In genomic region chr21:29078884-29079765, GRCh38 we compare ENCODE assay signal across 8 cellular contexts. TPM values are rescaled to one million over a fixed set of nuclear protein-coding genes. Genes with fewer than 3 reads are reported as not detected.
A peak's percentile ranks its signal among the peaks of the same experiment; 100 is the strongest.
DNase-seq lines count a peak whose midpoint lies in the region; ATAC-seq, FAIRE-seq and TF ChIP-seq lines count a peak whose summit lies in the region.

No MANE protein-coding gene starts in this region.

- H3K4me3 ChIP-seq in A673 (ENCODE audit: low read depth, low read length, poor library complexity, severe bottlenecking) (no peak overlapping the region), HepG2 (replicated peaks in 1 of 3; ENCODE audit: insufficient read depth in 1 of 3, low read depth in 2 of 3, low read length in 3 of 3) (no peak overlapping the region)

- no peaks in the 10 kb centered on the region for H3K36me3 ChIP-seq in A673 (ENCODE audit: insufficient read depth, low read length, poor library complexity, severe bottlenecking)
- H3K36me3 ChIP-seq in HepG2 (replicated peaks in 1 of 2; ENCODE audit: control insufficient read depth in 1 of 2, insufficient read depth in 2 of 2, low read length in 2 of 2) = no peaks in the 10 kb centered on the region

- no peak for TF ChIP-seq RAD21 in HepG2 (CRISPR knock-in tag; IDR thresholded peaks at IDR 0.05)

- no peak for TF ChIP-seq POLR2A in HepG2 (IDR thresholded peaks at IDR 0.05; ENCODE audit: insufficient read depth in 1 of 2, low read depth in 2 of 2, low read length in 2 of 2)

- H3K27me3 ChIP-seq in A673 (replicated peaks; ENCODE audit: insufficient read depth, low read depth, low read length, poor library complexity) (no peaks in the 10 kb centered on the region), HepG2 (ENCODE audit: control insufficient read depth in 1 of 2, insufficient read depth in 2 of 2, low read length in 2 of 2) (no peaks in the 10 kb centered on the region; a peak in 1 of 5 replicates)

- POLR2A ChIA-PET in A673 (lab: Charles Lee; ENCODE audit: low non-redundant PET) = no interaction called here
- POLR2A ChIA-PET in activated B cell treated with CpG ODN at 0.5 μM for 24 hours (lab: Charles Lee) = interaction anchor here (1.2 to 1.3 kb wide), 3 partner anchors 54 to 221 kb away, joined by 3 to 10 read pairs (median 5); partner anchors contain the start of gene USP16
- POLR2A ChIA-PET in HepG2 (lab: Yijun Ruan, JAX) = interaction anchor here (0.5 kb wide), 1 partner anchor 15 kb away, joined by 5 read pairs; no protein-coding TSS in a partner anchor

- in situ Hi-C loops in HepG2 (cut with HindIII; ENCODE audit: extremely low pct_ligation_motif_present, low pct_unique_long_range_greater_than_20kb) (loop anchor here (25.0 kb wide), 2 partner anchors 758 to 2008 kb away; no protein-coding TSS in a partner anchor), GM13977 (cut with MboI; ENCODE audit: low pct_unique_long_range_greater_than_20kb, low sequenced_read_pairs, unreplicated experiment) (no loop called here)

- no peaks in the 10 kb centered on the region for H3K36me3 Mint-ChIP-seq in activated B cell treated with CpG ODN at 0.5 μM for 24 hours (ENCODE audit: low read depth)

- no peak overlapping the region for H3K9ac ChIP-seq in HepG2 (ENCODE audit: insufficient read depth, low read depth, low read length)

- H3K27me3 Mint-ChIP-seq in activated B cell treated with CpG ODN at 0.5 μM for 24 hours = no peaks in the 10 kb centered on the region

- no peaks in the 10 kb centered on the region for H4K20me1 ChIP-seq in HepG2 (ENCODE audit: insufficient read depth, low read length)

- TF ChIP-seq CTCF in A673 (conservative IDR thresholded peaks at IDR 0.05; ENCODE audit: low read depth, low read length) (no peak), activated B cell treated with CpG ODN at 0.5 μM for 24 hours (IDR thresholded peaks at IDR 0.05) (no peak), HepG2 (CRISPR knock-in tag; IDR thresholded peaks at IDR 0.05) (no peak), GM13977 (IDR thresholded peaks at IDR 0.05; ENCODE audit: extremely low read depth, insufficient read depth, missing control alignments) (no peak)

- H3K9me3 ChIP-seq in A673 (ENCODE audit: low read depth, low read length, poor library complexity, severe bottlenecking) (no peaks in the 10 kb centered on the region), HepG2 (ENCODE audit: low read length) (no peaks in the 10 kb centered on the region)

- FAIRE-seq in HepG2 (lab: Jason Lieb, UNC) (no peak), HTR-8/SVneo (lab: Jason Lieb, UNC) (no peak)

- DNase-seq in A673 (ENCODE audit: low spot score) = peak; percentile 30
- DNase-seq in activated B cell treated with CpG ODN at 0.5 μM for 24 hours = peak; percentile 18
- DNase-seq in HepG2 (ENCODE audit: low spot score) = no peak
- DNase-seq in DMS53 treated with DMSO at 0.1 percent for 48 hours (lab: John Stamatoyannopoulos, UW; ENCODE audit: unreplicated experiment) = no peak
- DNase-seq in HTR-8/SVneo (ENCODE audit: insufficient read length, low spot score) = no peak
- DNase-seq in GM13977 (ENCODE audit: low spot score) = no peak

- H3K4me1 Mint-ChIP-seq in activated B cell treated with CpG ODN at 0.5 μM for 24 hours = peaks cover 49% of the 10 kb centered on the region

- peak; percentile 72 for ATAC-seq in GM18909 (IDR thresholded peaks at IDR 0.05; ENCODE audit: poor library complexity, unreplicated experiment)
- peak; percentile 52 for ATAC-seq in HG03460 (IDR thresholded peaks at IDR 0.05; ENCODE audit: unreplicated experiment)
- ATAC-seq in activated B cell treated with CpG ODN at 0.5 μM for 24 hours (ENCODE audit: low read depth) = peak; percentile 51
- peak; percentile 78 for ATAC-seq in HepG2

- no peaks in the 10 kb centered on the region for H3K79me2 ChIP-seq in HepG2 (ENCODE audit: insufficient read depth, low read length)

- CTCF ChIA-PET in A673 (lab: Charles Lee) = no interaction called here
- CTCF ChIA-PET in activated B cell treated with CpG ODN at 0.5 μM for 24 hours (lab: Charles Lee) = interaction anchor here (1.0 to 1.2 kb wide), 2 partner anchors 11 to 297 kb away, joined by 3 read pairs; no protein-coding TSS in a partner anchor
- CTCF ChIA-PET in HepG2 (lab: Yijun Ruan, JAX; ENCODE audit: low intra/inter-chr PET ratio, low total read pairs) = no interaction called here

- H3K27ac Mint-ChIP-seq in activated B cell treated with CpG ODN at 0.5 μM for 24 hours = peak overlapping the region; percentile 82

- peak overlapping the region; percentile 14; the same call in 1 of the 2 replicates for H3K4me2 ChIP-seq in HepG2 (ENCODE audit: low read depth, low read length)

- WGBS in HepG2 (ENCODE audit: low lambda C conversion rate) = 20% methylated on average over 8 of the region's 8 CpGs

- TF ChIP-seq EP300 in HepG2 (IDR thresholded peaks at IDR 0.05; ENCODE audit: low read depth in 2 of 2, low read length in 2 of 2) (no peak), HepG2 (CRISPR knock-in tag; IDR thresholded peaks at IDR 0.05; ENCODE audit: borderline replicate concordance) (no peak)

- H2AFZ ChIP-seq in HepG2 (ENCODE audit: low read length) = peak overlapping the region; percentile 22

- H3K27ac ChIP-seq in A673 (ENCODE audit: low read depth, low read length, poor library complexity, severe bottlenecking) (no peak overlapping the region), HepG2 (ENCODE audit: extremely low read length, insufficient read depth, low read length) (no peak overlapping the region)

- H3K4me1 ChIP-seq in A673 (ENCODE audit: insufficient read depth, low read length, poor library complexity, severe bottlenecking) (peaks cover 14% of the 10 kb centered on the region), HepG2 (ENCODE audit: insufficient read depth, low read length) (peaks cover 36% of the 10 kb centered on the region; the same call in 1 of the 2 replicates)

- intact Hi-C loops in A673 (cut with micrococcal nuclease; ENCODE audit: unreplicated experiment) (no loop called here), activated B cell treated with CpG ODN at 0.5 μM for 24 hours (cut with micrococcal nuclease) (loop anchor here (1.0 kb wide), 1 partner anchor 21 kb away; no protein-coding TSS in a partner anchor), HepG2 (cut with micrococcal nuclease; ENCODE audit: unreplicated experiment) (no loop called here)

- H3K9me3 Mint-ChIP-seq in activated B cell treated with CpG ODN at 0.5 μM for 24 hours = no peaks in the 10 kb centered on the region

- peak overlapping the region; percentile 28 for H3K4me3 Mint-ChIP-seq in activated B cell treated with CpG ODN at 0.5 μM for 24 hours

- BruUV-seq in A673 (replicated peaks; lab: Mats Ljungman, UMichigan) (no TSS peak), HepG2 (replicated peaks; lab: Mats Ljungman, UMichigan) (no TSS peak)

RNA-seq across cellular contexts. Expression of gene CCT8, which starts 5.7 kb away (rescaled TPM):
- total RNA-seq in A673 (2021) (397 and 415 TPM in 2 replicates), activated B cell treated with CpG ODN at 0.5 μM for 24 hours (170 and 179 TPM in 2 replicates), HepG2 (2016; rRNA removed; fragmentation: Illumina TruSeq; extraction: Trizol) (325 and 538 TPM in 2 replicates)
- 81.4 and 96.3 TPM in 2 replicates for total RNA-seq in HepG2 (2016; cell fraction: cytosol; rRNA removed; fragmentation: Illumina TruSeq; extraction: Trizol; ENCODE audit: low read depth)
- 336 and 530 TPM in 2 replicates for total RNA-seq in HepG2 (2016; cell fraction: insoluble cytoplasmic fraction; rRNA removed; fragmentation: Illumina TruSeq; extraction: Trizol)
- 134 and 165 TPM in 2 replicates for total RNA-seq in HepG2 (2016; cell fraction: membrane; rRNA removed; fragmentation: Illumina TruSeq; extraction: Trizol)
- total RNA-seq in HepG2 (2016; cell fraction: nucleus; rRNA removed; fragmentation: Illumina TruSeq; extraction: Trizol) = 137 and 155 TPM in 2 replicates
- 87.0 and 127 TPM in 2 replicates for polyA plus RNA-seq in HepG2 (2011; rRNA removed)
- 80.0 and 97.4 TPM in 2 replicates for polyA plus RNA-seq in HepG2 (2011; cell fraction: cytosol; rRNA removed)
- polyA plus RNA-seq in HepG2 (2011; cell fraction: nucleus; rRNA removed) = 53.9 and 70.6 TPM in 2 replicates
- polyA plus RNA-seq in HepG2 (2012) = 174 and 217 TPM in 2 replicates
- polyA plus RNA-seq in HepG2 (2016; cell fraction: cytosol; fragmentation: Illumina TruSeq; extraction: Trizol; ENCODE audit: low read depth) = 45.9 and 52.2 TPM in 2 replicates
- polyA plus RNA-seq in HepG2 (2016; cell fraction: insoluble cytoplasmic fraction; fragmentation: Illumina TruSeq; extraction: Trizol; ENCODE audit: low read depth) = 406 and 427 TPM in 2 replicates
- polyA plus RNA-seq in HepG2 (2016; cell fraction: membrane; fragmentation: Illumina TruSeq; extraction: Trizol; ENCODE audit: low read depth) = 80.8 and 98.2 TPM in 2 replicates
- 196 and 213 TPM in 2 replicates for polyA plus RNA-seq in HepG2 (2016; cell fraction: nucleus; fragmentation: Illumina TruSeq; extraction: Trizol; ENCODE audit: insufficient read depth, low read depth)
- polyA minus RNA-seq in HepG2 (2011; rRNA and poly(A)+ RNA removed; ENCODE audit: low replicate concordance) = 56.7 and 122 TPM in 2 replicates
- polyA minus RNA-seq in HepG2 (2011; cell fraction: cytosol; rRNA and poly(A)+ RNA removed) = 110 and 112 TPM in 2 replicates
- 74.0 and 108 TPM in 2 replicates for polyA minus RNA-seq in HepG2 (2011; cell fraction: nucleus; rRNA and poly(A)+ RNA removed)

RNA-seq across cellular contexts. Expression of gene MAP3K7CL, which starts 51.3 kb away (rescaled TPM):
- 2.2 and 3.1 TPM in 2 replicates for total RNA-seq in A673 (2021)
- total RNA-seq in activated B cell treated with CpG ODN at 0.5 μM for 24 hours = 7.9 and 11.4 TPM in 2 replicates
- 0.15 TPM in 1 of 2 replicates, not detected in the other for total RNA-seq in HepG2 (2016; rRNA removed; fragmentation: Illumina TruSeq; extraction: Trizol)
- total RNA-seq in HepG2 (2016; cell fraction: cytosol; rRNA removed; fragmentation: Illumina TruSeq; extraction: Trizol; ENCODE audit: low read depth) = not detected in 2 replicates
- total RNA-seq in HepG2 (2016; cell fraction: insoluble cytoplasmic fraction; rRNA removed; fragmentation: Illumina TruSeq; extraction: Trizol) = 0.37 TPM in 1 of 2 replicates, not detected in the other
- total RNA-seq in HepG2 (2016; cell fraction: membrane; rRNA removed; fragmentation: Illumina TruSeq; extraction: Trizol) = not detected in 2 replicates
- not detected in 2 replicates for total RNA-seq in HepG2 (2016; cell fraction: nucleus; rRNA removed; fragmentation: Illumina TruSeq; extraction: Trizol)
- polyA plus RNA-seq in HepG2 (2011; rRNA removed) = 0.04 TPM in 1 of 2 replicates, not detected in the other
- polyA plus RNA-seq in HepG2 (2011; cell fraction: cytosol; rRNA removed) = 0.04 TPM in 1 of 2 replicates, not detected in the other
- polyA plus RNA-seq in HepG2 (2011; cell fraction: nucleus; rRNA removed) = not detected in 2 replicates
- polyA plus RNA-seq in HepG2 (2012) = not detected in 2 replicates
- 0.18 TPM in 1 of 2 replicates, not detected in the other for polyA plus RNA-seq in HepG2 (2016; cell fraction: cytosol; fragmentation: Illumina TruSeq; extraction: Trizol; ENCODE audit: low read depth)
- polyA plus RNA-seq in HepG2 (2016; cell fraction: insoluble cytoplasmic fraction; fragmentation: Illumina TruSeq; extraction: Trizol; ENCODE audit: low read depth) = not detected in 2 replicates
- polyA plus RNA-seq in HepG2 (2016; cell fraction: membrane; fragmentation: Illumina TruSeq; extraction: Trizol; ENCODE audit: low read depth) = 0.13 and 0.19 TPM in 2 replicates
- polyA plus RNA-seq in HepG2 (2016; cell fraction: nucleus; fragmentation: Illumina TruSeq; extraction: Trizol; ENCODE audit: insufficient read depth, low read depth) = not detected in 2 replicates
- 5.5 TPM in 1 of 2 replicates, not detected in the other for polyA minus RNA-seq in HepG2 (2011; rRNA and poly(A)+ RNA removed; ENCODE audit: low replicate concordance)
- not detected in 2 replicates for polyA minus RNA-seq in HepG2 (2011; cell fraction: cytosol; rRNA and poly(A)+ RNA removed)
- not detected in 2 replicates for polyA minus RNA-seq in HepG2 (2011; cell fraction: nucleus; rRNA and poly(A)+ RNA removed)

RNA-seq across cellular contexts. Expression of gene USP16, which starts 54.7 kb away (rescaled TPM):
- total RNA-seq in A673 (2021) (40.6 and 41.6 TPM in 2 replicates), activated B cell treated with CpG ODN at 0.5 μM for 24 hours (53.2 and 54.6 TPM in 2 replicates), HepG2 (2016; rRNA removed; fragmentation: Illumina TruSeq; extraction: Trizol) (46.9 and 72.4 TPM in 2 replicates)
- 8.2 and 9.5 TPM in 2 replicates for total RNA-seq in HepG2 (2016; cell fraction: cytosol; rRNA removed; fragmentation: Illumina TruSeq; extraction: Trizol; ENCODE audit: low read depth)
- total RNA-seq in HepG2 (2016; cell fraction: insoluble cytoplasmic fraction; rRNA removed; fragmentation: Illumina TruSeq; extraction: Trizol) = 46.8 and 73.9 TPM in 2 replicates
- 25.9 and 27.0 TPM in 2 replicates for total RNA-seq in HepG2 (2016; cell fraction: membrane; rRNA removed; fragmentation: Illumina TruSeq; extraction: Trizol)
- 31.9 and 37.3 TPM in 2 replicates for total RNA-seq in HepG2 (2016; cell fraction: nucleus; rRNA removed; fragmentation: Illumina TruSeq; extraction: Trizol)
- polyA plus RNA-seq in HepG2 (2011; rRNA removed) = 12.0 and 16.5 TPM in 2 replicates
- polyA plus RNA-seq in HepG2 (2011; cell fraction: cytosol; rRNA removed) = 4.6 and 7.2 TPM in 2 replicates
- polyA plus RNA-seq in HepG2 (2011; cell fraction: nucleus; rRNA removed) = 10.3 and 11.5 TPM in 2 replicates
- polyA plus RNA-seq in HepG2 (2012) = 20.8 and 28.1 TPM in 2 replicates
- polyA plus RNA-seq in HepG2 (2016; cell fraction: cytosol; fragmentation: Illumina TruSeq; extraction: Trizol; ENCODE audit: low read depth) = 3.3 and 3.5 TPM in 2 replicates
- 48.3 and 53.1 TPM in 2 replicates for polyA plus RNA-seq in HepG2 (2016; cell fraction: insoluble cytoplasmic fraction; fragmentation: Illumina TruSeq; extraction: Trizol; ENCODE audit: low read depth)
- polyA plus RNA-seq in HepG2 (2016; cell fraction: membrane; fragmentation: Illumina TruSeq; extraction: Trizol; ENCODE audit: low read depth) = 8.0 and 9.3 TPM in 2 replicates
- polyA plus RNA-seq in HepG2 (2016; cell fraction: nucleus; fragmentation: Illumina TruSeq; extraction: Trizol; ENCODE audit: insufficient read depth, low read depth) = 41.1 and 44.1 TPM in 2 replicates
- 4.9 and 7.5 TPM in 2 replicates for polyA minus RNA-seq in HepG2 (2011; rRNA and poly(A)+ RNA removed; ENCODE audit: low replicate concordance)
- 10.9 and 11.0 TPM in 2 replicates for polyA minus RNA-seq in HepG2 (2011; cell fraction: cytosol; rRNA and poly(A)+ RNA removed)
- 29.6 and 30.9 TPM in 2 replicates for polyA minus RNA-seq in HepG2 (2011; cell fraction: nucleus; rRNA and poly(A)+ RNA removed)

RNA-seq across cellular contexts. Expression of gene RWDD2B, which starts 60.0 kb away (rescaled TPM):
- 29.0 and 30.0 TPM in 2 replicates for total RNA-seq in A673 (2021)
- 11.1 and 11.9 TPM in 2 replicates for total RNA-seq in activated B cell treated with CpG ODN at 0.5 μM for 24 hours
- 20.9 and 28.3 TPM in 2 replicates for total RNA-seq in HepG2 (2016; rRNA removed; fragmentation: Illumina TruSeq; extraction: Trizol)
- 10.0 and 11.2 TPM in 2 replicates for total RNA-seq in HepG2 (2016; cell fraction: cytosol; rRNA removed; fragmentation: Illumina TruSeq; extraction: Trizol; ENCODE audit: low read depth)
- 22.0 and 27.5 TPM in 2 replicates for total RNA-seq in HepG2 (2016; cell fraction: insoluble cytoplasmic fraction; rRNA removed; fragmentation: Illumina TruSeq; extraction: Trizol)
- 28.3 and 28.6 TPM in 2 replicates for total RNA-seq in HepG2 (2016; cell fraction: membrane; rRNA removed; fragmentation: Illumina TruSeq; extraction: Trizol)
- total RNA-seq in HepG2 (2016; cell fraction: nucleus; rRNA removed; fragmentation: Illumina TruSeq; extraction: Trizol) = 9.7 and 10.9 TPM in 2 replicates
- 9.3 and 9.9 TPM in 2 replicates for polyA plus RNA-seq in HepG2 (2011; rRNA removed)
- 4.6 and 6.6 TPM in 2 replicates for polyA plus RNA-seq in HepG2 (2011; cell fraction: cytosol; rRNA removed)
- 2.5 and 3.6 TPM in 2 replicates for polyA plus RNA-seq in HepG2 (2011; cell fraction: nucleus; rRNA removed)
- 8.4 and 13.0 TPM in 2 replicates for polyA plus RNA-seq in HepG2 (2012)
- 13.0 and 14.8 TPM in 2 replicates for polyA plus RNA-seq in HepG2 (2016; cell fraction: cytosol; fragmentation: Illumina TruSeq; extraction: Trizol; ENCODE audit: low read depth)
- polyA plus RNA-seq in HepG2 (2016; cell fraction: insoluble cytoplasmic fraction; fragmentation: Illumina TruSeq; extraction: Trizol; ENCODE audit: low read depth) = 31.8 and 32.4 TPM in 2 replicates
- polyA plus RNA-seq in HepG2 (2016; cell fraction: membrane; fragmentation: Illumina TruSeq; extraction: Trizol; ENCODE audit: low read depth) = 25.4 and 26.8 TPM in 2 replicates
- 16.3 and 18.5 TPM in 2 replicates for polyA plus RNA-seq in HepG2 (2016; cell fraction: nucleus; fragmentation: Illumina TruSeq; extraction: Trizol; ENCODE audit: insufficient read depth, low read depth)
- 2.7 and 14.4 TPM in 2 replicates for polyA minus RNA-seq in HepG2 (2011; rRNA and poly(A)+ RNA removed; ENCODE audit: low replicate concordance)
- 4.1 and 5.6 TPM in 2 replicates for polyA minus RNA-seq in HepG2 (2011; cell fraction: cytosol; rRNA and poly(A)+ RNA removed)
- polyA minus RNA-seq in HepG2 (2011; cell fraction: nucleus; rRNA and poly(A)+ RNA removed) = 3.7 and 5.5 TPM in 2 replicates

Comparison
In these comparisons a context has a peak if more than half of its experiments do, and no peak if none do; other contexts are left out.
1. DNase-seq: peak in A673 (single experiment) and activated B cell treated with CpG ODN at 0.5 μM for 24 hours (single experiment); none in HepG2 (single experiment), DMS53 treated with DMSO at 0.1 percent for 48 hours (single experiment), HTR-8/SVneo (single experiment) and GM13977 (single experiment).
2. Peak in every context shown above with its lines, with median percentiles within 50 percentile points of each other: ATAC-seq.